8 cellular contexts compared by ENCODE assay signal in genomic region chr12:99043319-99043914, GRCh38.
A peak's percentile ranks its signal among the peaks of the same experiment; 100 is the strongest.
DNase-seq lines count a peak whose midpoint lies in the region; ATAC-seq and TF ChIP-seq lines count a peak whose summit lies in the region.

No MANE protein-coding gene starts in this region.

- TF ChIP-seq CTCF in AG09309 (IDR thresholded peaks at IDR 0.05; ENCODE audit: control insufficient read depth, insufficient read depth, low read depth, low read length, missing control alignments): peak; percentile 93

- H2AK5ac ChIP-seq in trophoblast cell (ENCODE audit: low read length): no peak overlapping the region

- no peak overlapping the region for H4K8ac ChIP-seq in trophoblast cell (ENCODE audit: low read depth, low read length)

- H3K36me3 ChIP-seq in trophoblast cell (ENCODE audit: control insufficient read depth in 1 of 2, insufficient read depth in 2 of 2, low read length in 2 of 2): no peaks in the 10 kb centered on the region

- no peaks in the 10 kb centered on the region for H3K4me1 ChIP-seq in trophoblast cell (ENCODE audit: control insufficient read depth in 1 of 2, insufficient read depth in 2 of 2, low read length in 2 of 2)

- no peaks in the 10 kb centered on the region for H3K36me3 Mint-ChIP-seq in activated T-cell treated with anti-CD3 and anti-CD28 coated beads, Interleukin-2, amount 50 U/mL, for 4 hours (ENCODE audit: insufficient read depth)
- H3K36me3 Mint-ChIP-seq in stimulated activated memory B cell treated with anti-CD40 and anti-IgM and Interleukin-4, amounts not matched to agents 10 μg/mL and 1 μg/mL and 100 μg/mL, for 72 hours: no peaks in the 10 kb centered on the region

- no CpG with 5 or more reads among the region's 2 CpGs for WGBS in trophoblast cell (ENCODE audit: extremely low coverage, insufficient coverage, insufficient read length)

- H2BK5ac ChIP-seq in trophoblast cell (ENCODE audit: low read depth, low read length, poor library complexity): no peak overlapping the region

- H3K14ac ChIP-seq in trophoblast cell (ENCODE audit: low read length): no peak overlapping the region

- H3K4me3 ChIP-seq in AG09309 (ENCODE audit: control insufficient read depth, low read depth, low read length) (no peak overlapping the region), trophoblast cell (ENCODE audit: low read depth, low read length) (no peak overlapping the region)

- no peak overlapping the region for H3K4me2 ChIP-seq in trophoblast cell (ENCODE audit: low read length)

- no peak overlapping the region for H3K27ac ChIP-seq in trophoblast cell (ENCODE audit: low read depth, low read length)

- H3K9me3 ChIP-seq in trophoblast cell (ENCODE audit: insufficient read depth, low read depth, low read length): peaks cover 1% of the 10 kb centered on the region

- no peaks in the 10 kb centered on the region for H3K79me1 ChIP-seq in trophoblast cell (ENCODE audit: low read length)

- no peak overlapping the region for H2BK120ac ChIP-seq in trophoblast cell (ENCODE audit: insufficient read depth, low read length, poor library complexity)

- H3K79me2 ChIP-seq in trophoblast cell (ENCODE audit: control insufficient read depth, insufficient read depth, low read length, poor library complexity): no peaks in the 10 kb centered on the region

- DNase-seq in AG09309 (ENCODE audit: low read depth) (peak; percentile 35), HPDE6-E6E7 (ENCODE audit: extremely low spot score) (peak; percentile 10), NOMO-1 treated with DMSO at 0.1 percent for 48 hours (lab: John Stamatoyannopoulos, UW; ENCODE audit: unreplicated experiment) (peak; percentile 60), germinal center (ENCODE audit: low spot score) (peak; percentile 39), trophoblast cell (peak; percentile 57 to 83)
- DNase-seq in activated T-cell treated with anti-CD3 and anti-CD28 coated beads, Interleukin-2, amount 50 U/mL, for 4 hours: peak; percentile 6

- no peaks in the 10 kb centered on the region for H3K4me1 Mint-ChIP-seq in activated T-cell treated with anti-CD3 and anti-CD28 coated beads, Interleukin-2, amount 50 U/mL, for 4 hours (ENCODE audit: low read depth)
- H3K4me1 Mint-ChIP-seq in stimulated activated memory B cell treated with anti-CD40 and anti-IgM and Interleukin-4, amounts not matched to agents 10 μg/mL and 1 μg/mL and 100 μg/mL, for 72 hours: no peaks in the 10 kb centered on the region

- ATAC-seq in GM18517 (IDR thresholded peaks at IDR 0.05; ENCODE audit: unreplicated experiment): peak; percentile 59
- ATAC-seq in activated T-cell treated with anti-CD3 and anti-CD28 coated beads, Interleukin-2, amount 50 U/mL, for 4 hours: no peak
- no peak for ATAC-seq in stimulated activated memory B cell treated with anti-CD40 and anti-IgM and Interleukin-4, amounts not matched to agents 10 μg/mL and 1 μg/mL and 100 μg/mL, for 72 hours

- H3K27ac Mint-ChIP-seq in stimulated activated memory B cell treated with anti-CD40 and anti-IgM and Interleukin-4, amounts not matched to agents 10 μg/mL and 1 μg/mL and 100 μg/mL, for 72 hours: no peak overlapping the region

- H4K12ac ChIP-seq in trophoblast cell (ENCODE audit: low read depth, low read length): no peak overlapping the region

- H3K4me3 Mint-ChIP-seq in activated T-cell treated with anti-CD3 and anti-CD28 coated beads, Interleukin-2, amount 50 U/mL, for 4 hours: no peak overlapping the region
- H3K4me3 Mint-ChIP-seq in stimulated activated memory B cell treated with anti-CD40 and anti-IgM and Interleukin-4, amounts not matched to agents 10 μg/mL and 1 μg/mL and 100 μg/mL, for 72 hours: no peak overlapping the region

- no peak overlapping the region for H3K23ac ChIP-seq in trophoblast cell (ENCODE audit: low read length)

- H3K9me3 Mint-ChIP-seq in activated T-cell treated with anti-CD3 and anti-CD28 coated beads, Interleukin-2, amount 50 U/mL, for 4 hours: peaks cover 3% of the 10 kb centered on the region
- H3K9me3 Mint-ChIP-seq in stimulated activated memory B cell treated with anti-CD40 and anti-IgM and Interleukin-4, amounts not matched to agents 10 μg/mL and 1 μg/mL and 100 μg/mL, for 72 hours: peaks cover 4% of the 10 kb centered on the region

- peaks cover 7% of the 10 kb centered on the region for H3K27me3 Mint-ChIP-seq in activated T-cell treated with anti-CD3 and anti-CD28 coated beads, Interleukin-2, amount 50 U/mL, for 4 hours (ENCODE audit: low read depth)
- H3K27me3 Mint-ChIP-seq in stimulated activated memory B cell treated with anti-CD40 and anti-IgM and Interleukin-4, amounts not matched to agents 10 μg/mL and 1 μg/mL and 100 μg/mL, for 72 hours: no peaks in the 10 kb centered on the region

- no peak overlapping the region for H3K4ac ChIP-seq in trophoblast cell (ENCODE audit: low read depth, low read length)

- no peak overlapping the region for H2AFZ ChIP-seq in trophoblast cell (ENCODE audit: insufficient read depth, low read length, poor library complexity)

- no peak overlapping the region for H3K9ac ChIP-seq in trophoblast cell (ENCODE audit: low read length)

- H3K27me3 ChIP-seq in trophoblast cell (ENCODE audit: insufficient read depth, low read length): no peaks in the 10 kb centered on the region

- H4K91ac ChIP-seq in trophoblast cell (ENCODE audit: low read depth, low read length): no peak overlapping the region

- H3K18ac ChIP-seq in trophoblast cell (ENCODE audit: low read length): no peak overlapping the region

- H2BK12ac ChIP-seq in trophoblast cell (ENCODE audit: low read length): no peak overlapping the region

Comparison
In these comparisons a context has a peak if more than half of its experiments do, and no peak if none do; other contexts are left out.
1. DNase-seq: peak in every context shown above with its lines; median percentile 70 in trophoblast cell; 60 in NOMO-1 treated with DMSO at 0.1 percent for 48 hours; 39 in germinal center; 35 in AG09309; 10 in HPDE6-E6E7; 6 in activated T-cell treated with anti-CD3 and anti-CD28 coated beads, Interleukin-2, amount 50 U/mL, for 4 hours.